8 cellular contexts compared by ENCODE assay signal in genomic region chr4:1856920-1857699, GRCh38. TPM values are rescaled to one million over a fixed set of nuclear protein-coding genes. Genes with fewer than 3 reads are reported as not detected.
DNase-seq lines count a peak whose midpoint lies in the region; ATAC-seq and TF ChIP-seq lines count a peak whose summit lies in the region.

No MANE protein-coding gene starts in this region.

- H3K4me3 Mint-ChIP-seq in effector memory CD8-positive, alpha-beta T cell = peak overlapping the region; percentile 74 to 84

- H3K36me3 ChIP-seq in DND-41 (ENCODE audit: insufficient read depth, low read length) = peaks cover 15% of the 10 kb centered on the region
- H3K36me3 ChIP-seq in NT2/D1 (ENCODE audit: insufficient read depth, insufficient read length, low read length) = peaks cover 27% of the 10 kb centered on the region
- no peaks in the 10 kb centered on the region for H3K36me3 ChIP-seq in aorta (ENCODE audit: control insufficient read depth in 1 of 2, insufficient read depth in 2 of 2, low read length in 1 of 2)

- no peaks in the 10 kb centered on the region for H3K9me3 Mint-ChIP-seq in effector memory CD8-positive, alpha-beta T cell

- peaks cover 57% of the 10 kb centered on the region for H3K79me2 ChIP-seq in DND-41 (ENCODE audit: insufficient read depth, low read length)

- H3K4me1 ChIP-seq in DND-41 (ENCODE audit: insufficient read depth, low read length) = peaks cover 49% of the 10 kb centered on the region
- peaks cover 15% of the 10 kb centered on the region for H3K4me1 ChIP-seq in NT2/D1 (ENCODE audit: insufficient read depth, insufficient read length)
- H3K4me1 ChIP-seq in mononuclear cell (ENCODE audit: insufficient read depth, low read length) = peaks cover 28% of the 10 kb centered on the region
- H3K4me1 ChIP-seq in aorta (ENCODE audit: control insufficient read depth in 1 of 2, insufficient read depth in 2 of 2, low read length in 2 of 2) = no peaks in the 10 kb centered on the region

- no peaks in the 10 kb centered on the region for H3K27me3 Mint-ChIP-seq in effector memory CD8-positive, alpha-beta T cell

- H3K27ac ChIP-seq in DND-41 (ENCODE audit: low read length) (peak overlapping the region; percentile 66), aorta (ENCODE audit: low read depth in 1 of 2, low read length in 2 of 2) (peak overlapping the region in 1 of 2 donors; percentile 34)

- ATAC-seq in DND-41 (ENCODE audit: insufficient read depth, low read depth) (no peak), aorta (ENCODE audit: low FRiP score) (peak; percentile 52), GM21423 (IDR thresholded peaks at IDR 0.05; ENCODE audit: unreplicated experiment) (no peak)
- ATAC-seq in effector memory CD8-positive, alpha-beta T cell (replicated peaks) = no peak

- peaks cover 3% of the 10 kb centered on the region for H3K36me3 Mint-ChIP-seq in effector memory CD8-positive, alpha-beta T cell (ENCODE audit: insufficient read depth)

- H3K27ac Mint-ChIP-seq in effector memory CD8-positive, alpha-beta T cell = peak overlapping the region in 1 of 2 donors; percentile 70

- H4K20me1 ChIP-seq in DND-41 (ENCODE audit: insufficient read depth, low read length) = peaks cover 40% of the 10 kb centered on the region

- WGBS in aorta, 2 donors = 17 to 19% methylated on average over 33 of the region's 33 CpGs

- peak; percentile 19 for DNase-seq in DND-41
- no peak for DNase-seq in NT2/D1 (ENCODE audit: low read depth, low spot score)
- no peak for DNase-seq in effector memory CD8-positive, alpha-beta T cell
- peak; percentile 59 to 82 for DNase-seq in aorta
- no peak for DNase-seq in RPMI8226
- no peak for DNase-seq in NCI-H510A (lab: John Stamatoyannopoulos, UW)

- H3K9ac ChIP-seq in DND-41 (ENCODE audit: low read depth, low read length) = peak overlapping the region; percentile 74
- peak overlapping the region; percentile 96 for H3K9ac ChIP-seq in NT2/D1 (ENCODE audit: insufficient read length, low read depth)

- intact Hi-C loops in aorta (cut with DNase I) = loop anchor here (2.0 to 10.0 kb wide), 4 partner anchors 14 to 148 kb away; partner anchors contain the start of genes NSD2 (in 2 of the 2) and NELFA (in 1 of the 2)

- peak overlapping the region; percentile 98 for H3K4me2 ChIP-seq in DND-41 (ENCODE audit: insufficient read depth, low read length)

- no peaks in the 10 kb centered on the region for H3K9me3 ChIP-seq in DND-41 (ENCODE audit: insufficient read depth, low read length, severe bottlenecking)
- H3K9me3 ChIP-seq in NT2/D1 (ENCODE audit: insufficient read depth, low read length) = no peaks in the 10 kb centered on the region
- H3K9me3 ChIP-seq in mononuclear cell (ENCODE audit: low read depth, low read length) = no peaks in the 10 kb centered on the region
- H3K9me3 ChIP-seq in aorta (ENCODE audit: control insufficient read depth, low read length) = no peaks in the 10 kb centered on the region

- H3K27me3 ChIP-seq in DND-41 (ENCODE audit: insufficient read depth, low read length, poor library complexity) (no peaks in the 10 kb centered on the region), NT2/D1 (ENCODE audit: insufficient read depth, insufficient read length) (peaks cover 25% of the 10 kb centered on the region), mononuclear cell (ENCODE audit: insufficient read depth, low read length) (no peaks in the 10 kb centered on the region), aorta (ENCODE audit: control insufficient read depth in 1 of 2, insufficient read depth in 2 of 2, low read length in 1 of 2) (no peaks in the 10 kb centered on the region)

- peaks cover 18 to 25% of the 10 kb centered on the region in 2 donors for H3K4me1 Mint-ChIP-seq in effector memory CD8-positive, alpha-beta T cell (ENCODE audit: low read depth in 2 of 2)

- peak overlapping the region; percentile 68 for H2AFZ ChIP-seq in DND-41 (ENCODE audit: low read depth, low read length)

- no peak for TF ChIP-seq CTCF in DND-41 (IDR thresholded peaks at IDR 0.05; ENCODE audit: borderline replicate concordance, extremely low read depth, low read length, poor library complexity, severe bottlenecking)

- H3K4me3 ChIP-seq in DND-41 (ENCODE audit: low read depth in 1 of 2, low read length in 2 of 2) (peak overlapping the region; percentile 49 to 99), NT2/D1 (ENCODE audit: insufficient read length, low read depth) (peak overlapping the region; percentile 98), mononuclear cell (ENCODE audit: low read length) (peak overlapping the region; percentile 74), aorta (ENCODE audit: low read length in 2 of 2) (peak overlapping the region; percentile 60 to 71)

RNA-seq across cellular contexts. Expression of gene LETM1, which starts 1.2 kb away (rescaled TPM):
- total RNA-seq in mononuclear cell = 16.0 TPM
- 10 to 100 TPM; 25.3 to 25.6 TPM for total RNA-seq in aorta
- 10 to 100 TPM in 1 of 2 donors, 1 to 10 TPM in 1; 6.8 to 12.4 TPM for polyA plus RNA-seq in aorta

RNA-seq across cellular contexts. Expression of gene NSD2, which starts 14.1 kb away (rescaled TPM):
- total RNA-seq in mononuclear cell = 45.3 TPM
- total RNA-seq in aorta = 10 to 100 TPM; 47.2 to 56.6 TPM
- 10 to 100 TPM in 1 of 2 donors, 1 to 10 TPM in 1; 8.0 to 10.9 TPM for polyA plus RNA-seq in aorta

Comparison
In these comparisons a context has a peak if more than half of its experiments do, and no peak if none do; other contexts are left out.
1. DNase-seq: peak in DND-41 (single experiment) and aorta (2 of 2); none in NT2/D1 (single experiment), effector memory CD8-positive, alpha-beta T cell (0 of 3), RPMI8226 (single experiment) and NCI-H510A (single experiment).
2. Peak in every context shown above with its lines, with median percentiles within 50 percentile points of each other: H3K4me3 ChIP-seq.